11 cellular contexts compared by ENCODE assay signal in genomic region chrX:131262738-131263679, GRCh38. TPM values are rescaled to one million over a fixed set of nuclear protein-coding genes. Genes with fewer than 3 reads are reported as not detected.
DNase-seq lines count a peak whose midpoint lies in the region; ATAC-seq and TF ChIP-seq lines count a peak whose summit lies in the region.
"Had no signal": no experiment of that assay in that cellular context is flagged by ENCODE, and none has a peak within 500 bp of the region (broad histone marks: within the 10 kb centered on the region; RNA-seq: fewer than 3 reads in every experiment).

No MANE protein-coding gene starts in this region.

- H3K9me3 ChIP-seq in smooth muscle cell (replicated peaks; ENCODE audit: low read depth): no peaks in the 10 kb centered on the region

- no peaks in the 10 kb centered on the region for H3K4me1 Mint-ChIP-seq in activated naive CD8-positive, alpha-beta T cell treated with anti-CD3 and anti-CD28 coated beads, Interleukin-2, amount 50 U/mL, for 24 hours
- H3K4me1 Mint-ChIP-seq: central memory CD8-positive, alpha-beta T cell had no signal

- intact Hi-C loops in lower leg skin (cut with DNase I; ENCODE audit: low total_unique reads): no loop called here

- no peaks in the 10 kb centered on the region for H3K79me2 ChIP-seq in smooth muscle cell (ENCODE audit: low read depth)

- no peaks in the 10 kb centered on the region for H3K27me3 ChIP-seq in smooth muscle cell (ENCODE audit: low read depth)

- H3K9ac ChIP-seq in smooth muscle cell (ENCODE audit: low read depth): no peak overlapping the region

- no peaks in the 10 kb centered on the region for H3F3A ChIP-seq in smooth muscle cell (ENCODE audit: low read depth)

- TF ChIP-seq CTCF in smooth muscle cell (IDR thresholded peaks at IDR 0.05; ENCODE audit: borderline replicate concordance, insufficient read depth, poor library complexity, severe bottlenecking) (peak; percentile 11), lower leg skin (IDR thresholded peaks at IDR 0.05) (no peak)

- H3K4me3 ChIP-seq in smooth muscle cell (no peak overlapping the region), lower leg skin (ENCODE audit: low read depth, poor library complexity, severe bottlenecking) (no peak overlapping the region)

- TF ChIP-seq POLR2A in lower leg skin (IDR thresholded peaks at IDR 0.05): no peak

- ATAC-seq in activated naive CD8-positive, alpha-beta T cell treated with anti-CD3 and anti-CD28 coated beads, Interleukin-2, amount 50 U/mL, for 24 hours: no peak

- no peaks in the 10 kb centered on the region for H3K36me3 Mint-ChIP-seq in activated naive CD8-positive, alpha-beta T cell treated with anti-CD3 and anti-CD28 coated beads, Interleukin-2, amount 50 U/mL, for 24 hours (ENCODE audit: low read depth)

- H3K4me3 Mint-ChIP-seq in activated naive CD8-positive, alpha-beta T cell treated with anti-CD3 and anti-CD28 coated beads, Interleukin-2, amount 50 U/mL, for 24 hours: no peak overlapping the region
- H3K4me3 Mint-ChIP-seq: central memory CD8-positive, alpha-beta T cell had no signal

- H2AFZ ChIP-seq in smooth muscle cell (ENCODE audit: low read depth): no peak overlapping the region

- H3K27me3 Mint-ChIP-seq in activated naive CD8-positive, alpha-beta T cell treated with anti-CD3 and anti-CD28 coated beads, Interleukin-2, amount 50 U/mL, for 24 hours: peaks cover 6% of the 10 kb centered on the region
- H3K27me3 Mint-ChIP-seq: central memory CD8-positive, alpha-beta T cell had no signal

- H3K4me1 ChIP-seq in smooth muscle cell (ENCODE audit: low read depth): no peaks in the 10 kb centered on the region

- DNase-seq in NCI-H748 (lab: John Stamatoyannopoulos, UW; ENCODE audit: unreplicated experiment) (peak; percentile 42), NCI-H748 treated with DMSO at 0.1 percent for 48 hours (lab: John Stamatoyannopoulos, UW) (no peak), NAMALWA (ENCODE audit: low spot score) (peak; percentile 35), smooth muscle cell (lab: John Stamatoyannopoulos, UW; ENCODE audit: unreplicated experiment) (no peak), lower leg skin (ENCODE audit: low spot score in 2 of 2) (no peak), pons (ENCODE audit: low spot score) (no peak), inferior parietal cortex (ENCODE audit: extremely low spot score) (no peak)
- peak; percentile 5 for DNase-seq in activated naive CD8-positive, alpha-beta T cell treated with anti-CD3 and anti-CD28 coated beads, Interleukin-2, amount 50 U/mL, for 24 hours
- DNase-seq: mesenchymal stem cell had no signal

- no peaks in the 10 kb centered on the region for H3K9me3 Mint-ChIP-seq in activated naive CD8-positive, alpha-beta T cell treated with anti-CD3 and anti-CD28 coated beads, Interleukin-2, amount 50 U/mL, for 24 hours
- H3K9me3 Mint-ChIP-seq: central memory CD8-positive, alpha-beta T cell had no signal

- H3K36me3 ChIP-seq in smooth muscle cell (ENCODE audit: low read depth): no peaks in the 10 kb centered on the region

- H3K27ac ChIP-seq in smooth muscle cell (ENCODE audit: low read depth): no peak overlapping the region

- H4K20me1 ChIP-seq in smooth muscle cell (ENCODE audit: low read depth): no peaks in the 10 kb centered on the region

- no peak overlapping the region for H3K4me2 ChIP-seq in smooth muscle cell

- H3K27ac Mint-ChIP-seq in activated naive CD8-positive, alpha-beta T cell treated with anti-CD3 and anti-CD28 coated beads, Interleukin-2, amount 50 U/mL, for 24 hours: no peak overlapping the region

- 65% methylated on average over 13 of the region's 13 CpGs for WGBS in smooth muscle cell (ENCODE audit: low lambda C conversion rate)
- WGBS in lower leg skin, 2 donors: 65 to 81% methylated on average over 13 of the region's 13 CpGs

RNA-seq across cellular contexts. Expression of gene IGSF1, which starts 26.1 kb away (rescaled TPM):
- total RNA-seq in smooth muscle cell: 0.54 and 1.1 TPM in 2 replicates
- polyA plus RNA-seq in smooth muscle cell: 0.87 and 1.1 TPM in 2 replicates
- total RNA-seq in lower leg skin: under 1 TPM in 2 of 4 donors, not detected in 2; 0.17 to 0.71 TPM
- polyA plus RNA-seq: BJ had no signal

Comparison
In these comparisons a context has a peak if more than half of its experiments do, and no peak if none do; other contexts are left out.
1. DNase-seq: peak in NCI-H748 (single experiment), NAMALWA (single experiment) and activated naive CD8-positive, alpha-beta T cell treated with anti-CD3 and anti-CD28 coated beads, Interleukin-2, amount 50 U/mL, for 24 hours (single experiment); none in NCI-H748 treated with DMSO at 0.1 percent for 48 hours (single experiment), smooth muscle cell (single experiment), lower leg skin (0 of 2), pons (single experiment) and inferior parietal cortex (single experiment).